In the genomic region with DNA sequence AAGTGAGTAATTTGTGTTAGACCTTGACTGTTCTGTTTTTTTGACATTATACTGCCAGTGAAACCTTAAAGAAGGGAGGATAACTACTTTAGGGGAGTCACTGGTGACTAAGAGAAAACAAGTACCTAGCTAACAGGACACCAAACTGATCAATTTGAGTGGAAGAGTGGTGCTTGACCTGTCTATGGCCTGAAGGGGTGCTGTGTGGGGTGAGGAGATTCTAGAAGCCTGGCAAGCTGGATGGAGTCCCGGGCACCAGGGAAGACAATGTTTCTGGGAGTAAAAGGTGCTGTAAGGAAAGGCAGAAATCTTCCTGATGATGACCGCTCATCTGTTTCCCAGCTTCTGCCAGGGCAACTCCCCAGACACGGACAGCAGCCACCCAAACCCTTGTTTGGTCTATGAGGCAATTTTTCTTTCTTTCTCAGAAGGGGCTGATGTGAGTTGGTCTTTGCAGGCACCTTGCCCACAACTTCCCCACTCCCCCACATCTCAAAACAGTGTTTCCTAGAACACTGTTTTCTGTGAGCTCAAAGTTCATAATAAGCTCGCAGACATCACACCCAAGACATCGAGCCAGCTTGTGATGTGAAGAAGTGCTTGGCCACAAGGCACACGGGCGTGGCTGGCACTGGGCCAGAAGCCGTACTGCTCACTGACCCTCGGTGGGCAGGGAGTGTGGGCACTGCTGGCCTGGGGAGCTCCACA, we compare ENCODE assay signal across 8 cellular contexts. TPM values are rescaled to one million over a fixed set of nuclear protein-coding genes. Genes with fewer than 3 reads are reported as not detected.
DNase-seq lines count a peak whose midpoint lies in the region; ATAC-seq and TF ChIP-seq lines count a peak whose summit lies in the region.

No MANE protein-coding gene starts in this region.

- H3K27ac Mint-ChIP-seq in Caco-2 (ENCODE audit: unreplicated experiment) (peak overlapping the region; percentile 73), nephron (peak overlapping the region; percentile 47 to 82 (median 74)), CD14-positive monocyte (peak overlapping the region in 1 of 7 donors; percentile 59)
- peak overlapping the region; percentile 96 for H3K27ac Mint-ChIP-seq in activated naive CD8-positive, alpha-beta T cell treated with anti-CD3 and anti-CD28 coated beads, Interleukin-2, amount 10 ng/mL, durations not matched to agents 7 days and 5 days

- peaks cover 59% of the 10 kb centered on the region for H3K4me1 ChIP-seq in Caco-2
- H3K4me1 ChIP-seq in OCI-LY7 (ENCODE audit: insufficient read depth, low read length, poor library complexity, severe bottlenecking) = no peaks in the 10 kb centered on the region
- H3K4me1 ChIP-seq in adrenal gland (replicated peaks in 1 of 2) = peaks cover 5 to 11% of the 10 kb centered on the region in 2 donors

- TF ChIP-seq CTCF in Caco-2 (IDR thresholded peaks at IDR 0.05; ENCODE audit: insufficient read depth in 1 of 2, low read depth in 1 of 2, low read length in 1 of 2, severe bottlenecking in 1 of 2, unreplicated experiment in 1 of 2) (no peak), OCI-LY7 (conservative IDR thresholded peaks at IDR 0.05; ENCODE audit: low read length) (0 out of 2 replicates have a peak, but pooled peaks have one; percentile 37), nephron (IDR thresholded peaks at IDR 0.05; ENCODE audit: unreplicated experiment in 3 of 3) (no peak), adrenal gland (IDR thresholded peaks at IDR 0.05) (no peak), CD14-positive monocyte (IDR thresholded peaks at IDR 0.05) (no peak)

- H3K4me3 Mint-ChIP-seq in Caco-2 (ENCODE audit: unreplicated experiment) (no peak overlapping the region), nephron (no peak overlapping the region), CD14-positive monocyte (no peak overlapping the region)
- peak overlapping the region; percentile 85 for H3K4me3 Mint-ChIP-seq in activated naive CD8-positive, alpha-beta T cell treated with anti-CD3 and anti-CD28 coated beads, Interleukin-2, amount 10 ng/mL, durations not matched to agents 7 days and 5 days

- H3K4me1 Mint-ChIP-seq in Caco-2 (ENCODE audit: low read depth, unreplicated experiment) (peaks cover 35% of the 10 kb centered on the region), nephron (peaks cover 23% of the 10 kb centered on the region), CD14-positive monocyte (peaks cover 23% of the 10 kb centered on the region)
- peaks cover 68% of the 10 kb centered on the region for H3K4me1 Mint-ChIP-seq in activated naive CD8-positive, alpha-beta T cell treated with anti-CD3 and anti-CD28 coated beads, Interleukin-2, amount 10 ng/mL, durations not matched to agents 7 days and 5 days

- H3K36me3 Mint-ChIP-seq in Caco-2 (ENCODE audit: insufficient read depth, unreplicated experiment) (peaks cover 8% of the 10 kb centered on the region), nephron (ENCODE audit: low read depth) (no peaks in the 10 kb centered on the region), CD14-positive monocyte (peaks cover 20 to 22% of the 10 kb centered on the region in 2 donors)
- H3K36me3 Mint-ChIP-seq in activated naive CD8-positive, alpha-beta T cell treated with anti-CD3 and anti-CD28 coated beads, Interleukin-2, amount 10 ng/mL, durations not matched to agents 7 days and 5 days = peaks cover 44% of the 10 kb centered on the region

- no TSS peak for BruUV-seq in Caco-2 (replicated peaks; lab: Mats Ljungman, UMichigan)
- no TSS peak for BruUV-seq in OCI-LY7 (replicated peaks; lab: Mats Ljungman, UMichigan)

- no peak overlapping the region for H3K27ac ChIP-seq in OCI-LY7 (ENCODE audit: low read depth, low read length, poor library complexity, severe bottlenecking)
- H3K27ac ChIP-seq in adrenal gland = no peak overlapping the region

- H3K9me3 Mint-ChIP-seq in Caco-2 (ENCODE audit: unreplicated experiment) (no peaks in the 10 kb centered on the region), nephron (no peaks in the 10 kb centered on the region), CD14-positive monocyte (no peaks in the 10 kb centered on the region)
- H3K9me3 Mint-ChIP-seq in activated naive CD8-positive, alpha-beta T cell treated with anti-CD3 and anti-CD28 coated beads, Interleukin-2, amount 10 ng/mL, durations not matched to agents 7 days and 5 days = no peaks in the 10 kb centered on the region

- peak; percentile 57 for ATAC-seq in activated naive CD8-positive, alpha-beta T cell treated with anti-CD3 and anti-CD28 coated beads, Interleukin-2, amount 10 ng/mL, durations not matched to agents 7 days and 5 days (ENCODE audit: low read depth)
- no peak for ATAC-seq in GM21367 (IDR thresholded peaks at IDR 0.05; ENCODE audit: unreplicated experiment)

- intact Hi-C loops in Caco-2 (cut with micrococcal nuclease; ENCODE audit: unreplicated experiment) (loop anchor here (5.0 kb wide), 2 partner anchors 57 to 138 kb away; a partner anchor contains a TSS), OCI-LY7 (cut with micrococcal nuclease; ENCODE audit: unreplicated experiment) (loop anchor here (10.0 kb wide), 1 partner anchor 835 kb away; no protein-coding TSS in a partner anchor), adrenal gland (cut with DNase I) (loop anchor here (10.0 kb wide), 1 partner anchor 145 kb away; no protein-coding TSS in a partner anchor), CD14-positive monocyte (cut with micrococcal nuclease) (loop anchor here in 1 of 2 donors (10.0 kb wide), 1 partner anchor 145 kb away; no protein-coding TSS in a partner anchor)

- CTCF ChIA-PET in Caco-2 (lab: Charles Lee) (interaction anchor here (0.5 to 0.6 kb wide), 2 partner anchors 17 to 776 kb away, joined by 3 read pairs; no protein-coding TSS in a partner anchor), OCI-LY7 (lab: Charles Lee; ENCODE audit: unreplicated experiment) (interaction anchor here (1.0 kb wide), 1 partner anchor 166 kb away, joined by 3 read pairs; no protein-coding TSS in a partner anchor)

- H3K4me3 ChIP-seq in Caco-2 (ENCODE audit: low read depth, low read length) (no peak overlapping the region), OCI-LY7 (ENCODE audit: low read depth, low read length, poor library complexity, severe bottlenecking) (no peak overlapping the region), adrenal gland (no peak overlapping the region)

- H3K79me2 ChIP-seq in OCI-LY7 (ENCODE audit: insufficient read depth, low read depth, low read length) = no peaks in the 10 kb centered on the region

- no peak overlapping the region for H3K4me2 ChIP-seq in OCI-LY7 (ENCODE audit: low read length)

- H3K36me3 ChIP-seq in Caco-2 (ENCODE audit: control insufficient read depth, insufficient read depth, low read length) (no peaks in the 10 kb centered on the region), OCI-LY7 (ENCODE audit: insufficient read depth, low read length) (no peaks in the 10 kb centered on the region), adrenal gland (replicated peaks in 1 of 2) (no peaks in the 10 kb centered on the region)

- POLR2A ChIA-PET in Caco-2 (lab: Charles Lee) = no interaction called here
- POLR2A ChIA-PET in OCI-LY7 (lab: Charles Lee) = interaction anchor here (1.2 kb wide), 1 partner anchor 9 kb away, joined by 4 read pairs; no protein-coding TSS in a partner anchor
- POLR2A ChIA-PET in activated naive CD8-positive, alpha-beta T cell treated with anti-CD3 and anti-CD28 coated beads, Interleukin-2, amount 10 ng/mL, durations not matched to agents 7 days and 5 days (lab: Charles Lee) = interaction anchor here (1.2 to 5.5 kb wide), 5 partner anchors 10 to 212 kb away, joined by 3 to 196 read pairs (median 7); a partner anchor contains a TSS

- no peak overlapping the region for H2AFZ ChIP-seq in OCI-LY7 (ENCODE audit: low read length)

- 52 to 73% (median 62%) methylated on average over 9 of the region's 9 CpGs for WGBS in adrenal gland, 4 donors

- H3K27me3 ChIP-seq in Caco-2 (replicated peaks; ENCODE audit: control insufficient read depth, insufficient read depth, low read length) = no peaks in the 10 kb centered on the region
- H3K27me3 ChIP-seq in adrenal gland = no peaks in the 10 kb centered on the region

- DNase-seq in Caco-2 (no peak), OCI-LY7 (ENCODE audit: low spot score) (no peak), adrenal gland (no peak), hypothalamus (lab: John Stamatoyannopoulos, UW) (no peak), CD14-positive monocyte (ENCODE audit: low spot score) (no peak)
- DNase-seq in activated naive CD8-positive, alpha-beta T cell treated with anti-CD3 and anti-CD28 coated beads, Interleukin-2, amount 10 ng/mL, durations not matched to agents 7 days and 5 days = peak; percentile 68

- H3K27me3 Mint-ChIP-seq in Caco-2 (ENCODE audit: insufficient read depth, unreplicated experiment) (no peaks in the 10 kb centered on the region), nephron (ENCODE audit: low read depth) (peaks cover 3% of the 10 kb centered on the region), CD14-positive monocyte (ENCODE audit: low read depth in 3 of 3) (peaks cover 0 to under 1% (median 0%) of the 10 kb centered on the region in 3 donors)
- no peaks in the 10 kb centered on the region for H3K27me3 Mint-ChIP-seq in activated naive CD8-positive, alpha-beta T cell treated with anti-CD3 and anti-CD28 coated beads, Interleukin-2, amount 10 ng/mL, durations not matched to agents 7 days and 5 days

- no peak for TF ChIP-seq POLR2A in adrenal gland (IDR thresholded peaks at IDR 0.05)

- no peaks in the 10 kb centered on the region for H4K20me1 ChIP-seq in OCI-LY7 (ENCODE audit: insufficient read depth, low read length)

- H3K9me3 ChIP-seq in Caco-2 (no peaks in the 10 kb centered on the region), OCI-LY7 (ENCODE audit: low read length) (no peaks in the 10 kb centered on the region), adrenal gland (replicated peaks in 1 of 3) (no peaks in the 10 kb centered on the region)

- H3K9me2 ChIP-seq in OCI-LY7 (ENCODE audit: insufficient read depth, low read length) = no peaks in the 10 kb centered on the region

RNA-seq across cellular contexts. Expression of a gene that starts 4.6 kb away (rescaled TPM):
- total RNA-seq in Caco-2 (2022) (0.63 and 1.7 TPM in 2 replicates), OCI-LY7 (2022) (0.11 and 0.41 TPM in 2 replicates), adrenal gland (1 to 10 TPM in 5 of 8 donors, under 1 TPM in 3; 0.55 to 4.9 (median 1.8) TPM)
- total RNA-seq in OCI-LY7 (2014; rRNA removed; shearing (Covaris generic)) = not detected in 2 replicates
- 10 to 100 TPM; 65.8 to 66.8 TPM for total RNA-seq in activated naive CD8-positive, alpha-beta T cell treated with anti-CD3 and anti-CD28 coated beads, Interleukin-2, amount 10 ng/mL, durations not matched to agents 7 days and 5 days
- polyA plus RNA-seq in adrenal gland (1 to 10 TPM in 1 of 3 donors, under 1 TPM in 2; 0.72 to 1.9 (median 0.74) TPM), CD14-positive monocyte (under 1 TPM; 0.13 to 0.54 TPM)

Comparison
In these comparisons a context has a peak if more than half of its experiments do, and no peak if none do; other contexts are left out.
1. RNA of a gene that starts 4.6 kb away (total RNA-seq): 65.8 to 66.8 TPM in activated naive CD8-positive, alpha-beta T cell treated with anti-CD3 and anti-CD28 coated beads, Interleukin-2, amount 10 ng/mL, durations not matched to agents 7 days and 5 days; 0.55 to 4.9 TPM in adrenal gland, 0.63 to 1.7 TPM in Caco-2 and 0.11 to 0.41 TPM in OCI-LY7; every median in the first group is over 10 times any median in the second.